Comparison of ENCODE assay signal across 1 cellular context in genomic region chr15:28107111-28107893, GRCh38.
TF ChIP-seq lines count a peak whose summit lies in the region.

No MANE protein-coding gene starts in this region.

TF ChIP-seq in GM12878, 131 proteins besides CTCF, POLR2A, EP300 and RAD21:
- TF ChIP-seq RAD51 (IDR thresholded peaks at IDR 0.05) (no peak), RBBP5 (conservative IDR thresholded peaks at IDR 0.05) (no peak), RELB (IDR thresholded peaks at IDR 0.05; ENCODE audit: low read depth) (no peak), BCLAF1 (IDR thresholded peaks at IDR 0.05) (no peak), ZNF592 (IDR thresholded peaks at IDR 0.05) (no peak), NFIC (IDR thresholded peaks at IDR 0.05; ENCODE audit: low read depth, low read length) (no peak), CBX5 (IDR thresholded peaks at IDR 0.05; ENCODE audit: low read depth) (no peak), KAT2A (conservative IDR thresholded peaks at IDR 0.05; ENCODE audit: control insufficient read depth, low read depth, low read length) (no peak), E2F4 (IDR thresholded peaks at IDR 0.05; ENCODE audit: low read depth, low read length) (no peak), E2F8 (IDR thresholded peaks at IDR 0.05; ENCODE audit: low read depth, partially characterized antibody) (no peak), NFXL1 (IDR thresholded peaks at IDR 0.05; ENCODE audit: borderline replicate concordance) (no peak), SMAD5 (IDR thresholded peaks at IDR 0.05; ENCODE audit: low read depth) (no peak), ZBTB4 (CRISPR knock-in tag; IDR thresholded peaks at IDR 0.05) (no peak)
